9 cellular contexts compared by ENCODE assay signal in genomic region chr12:111268738-111269572, GRCh38.
DNase-seq lines count a peak whose midpoint lies in the region; ATAC-seq and TF ChIP-seq lines count a peak whose summit lies in the region.
"Had no signal": no experiment of that assay in that cellular context is flagged by ENCODE, and none has a peak within 500 bp of the region (broad histone marks: within the 10 kb centered on the region; RNA-seq: fewer than 3 reads in every experiment).

No MANE protein-coding gene starts in this region.

- intact Hi-C loops in activated CD4-positive, alpha-beta T cell treated with anti-CD3 and anti-CD28 coated beads for 36 hours (cut with DNase I, micrococcal nuclease) = loop anchor here in 1 of 2 experiments (1.0 kb wide), 1 partner anchor 44 kb away; no protein-coding TSS in a partner anchor

- peaks cover 3% of the 10 kb centered on the region for H3K27me3 Mint-ChIP-seq in activated CD4-positive, alpha-beta T cell treated with anti-CD3 and anti-CD28 coated beads for 36 hours
- peaks cover 39% of the 10 kb centered on the region for H3K27me3 Mint-ChIP-seq in chondrocyte (ENCODE audit: low read depth)

- H3K4me1 Mint-ChIP-seq in activated CD4-positive, alpha-beta T cell treated with anti-CD3 and anti-CD28 coated beads for 36 hours = no peaks in the 10 kb centered on the region
- H3K4me1 Mint-ChIP-seq in chondrocyte (ENCODE audit: low read depth) = no peaks in the 10 kb centered on the region

- POLR2A ChIA-PET in activated CD4-positive, alpha-beta T cell treated with anti-CD3 and anti-CD28 coated beads for 36 hours (lab: Charles Lee) = interaction anchor here (0.5 kb wide), 1 partner anchor 41 kb away, joined by 3 read pairs; no protein-coding TSS in a partner anchor

- peak; percentile 67 for TF ChIP-seq CTCF in chondrocyte (IDR thresholded peaks at IDR 0.05)

- no peaks in the 10 kb centered on the region for H3K9me3 Mint-ChIP-seq in activated CD4-positive, alpha-beta T cell treated with anti-CD3 and anti-CD28 coated beads for 36 hours (ENCODE audit: low read depth)
- H3K9me3 Mint-ChIP-seq in chondrocyte (ENCODE audit: low read depth) = no peaks in the 10 kb centered on the region

- no peaks in the 10 kb centered on the region for H3K36me3 Mint-ChIP-seq in activated CD4-positive, alpha-beta T cell treated with anti-CD3 and anti-CD28 coated beads for 36 hours (ENCODE audit: low read depth)
- no peaks in the 10 kb centered on the region for H3K36me3 Mint-ChIP-seq in chondrocyte (ENCODE audit: low read depth)

- CTCF ChIA-PET in activated CD4-positive, alpha-beta T cell treated with anti-CD3 and anti-CD28 coated beads for 36 hours (lab: Charles Lee) = interaction anchor here (0.6 to 1.1 kb wide), 3 partner anchors 14 to 47 kb away, joined by 3 read pairs; no protein-coding TSS in a partner anchor

- H3K27ac Mint-ChIP-seq in activated CD4-positive, alpha-beta T cell treated with anti-CD3 and anti-CD28 coated beads for 36 hours = no peak overlapping the region
- H3K27ac Mint-ChIP-seq in chondrocyte (ENCODE audit: unreplicated experiment) = no peak overlapping the region

- H3K4me3 Mint-ChIP-seq in activated CD4-positive, alpha-beta T cell treated with anti-CD3 and anti-CD28 coated beads for 36 hours = no peak overlapping the region
- no peak overlapping the region for H3K4me3 Mint-ChIP-seq in chondrocyte (ENCODE audit: unreplicated experiment)

- DNase-seq in activated CD4-positive, alpha-beta T cell treated with anti-CD3 and anti-CD28 coated beads for 36 hours = peak; percentile 53
- DNase-seq in activated CD4-positive, alpha-beta T cell treated with anti-CD3 and anti-CD28 coated beads for 1 hour = no peak
- DNase-seq in NAMALWA (ENCODE audit: low spot score) (peak; percentile 58), chondrocyte (ENCODE audit: low spot score) (no peak), inferior parietal cortex (ENCODE audit: extremely low spot score) (no peak), GDM1 (lab: John Stamatoyannopoulos, UW) (no peak)
- DNase-seq in stimulated activated CD4-positive, alpha-beta T cell treated with anti-CD3 and anti-CD28 coated beads, Interleukin-1b, Interleukin-23, amount 100 ng/mL, for 48 hours = peak; percentile 12
- DNase-seq: DMS79 had no signal

- no peak for ATAC-seq in activated CD4-positive, alpha-beta T cell treated with anti-CD3 and anti-CD28 coated beads for 36 hours
- ATAC-seq in HG02981 (IDR thresholded peaks at IDR 0.05; ENCODE audit: unreplicated experiment) = no peak

Comparison
In these comparisons a context has a peak if more than half of its experiments do, and no peak if none do; other contexts are left out.
1. DNase-seq: peak in activated CD4-positive, alpha-beta T cell treated with anti-CD3 and anti-CD28 coated beads for 36 hours (single experiment), NAMALWA (single experiment) and stimulated activated CD4-positive, alpha-beta T cell treated with anti-CD3 and anti-CD28 coated beads, Interleukin-1b, Interleukin-23, amount 100 ng/mL, for 48 hours (single experiment); none in activated CD4-positive, alpha-beta T cell treated with anti-CD3 and anti-CD28 coated beads for 1 hour (single experiment), chondrocyte (single experiment), inferior parietal cortex (single experiment) and GDM1 (single experiment).